Comparison of ENCODE assay signal across 30 cellular contexts in the genomic region with DNA sequence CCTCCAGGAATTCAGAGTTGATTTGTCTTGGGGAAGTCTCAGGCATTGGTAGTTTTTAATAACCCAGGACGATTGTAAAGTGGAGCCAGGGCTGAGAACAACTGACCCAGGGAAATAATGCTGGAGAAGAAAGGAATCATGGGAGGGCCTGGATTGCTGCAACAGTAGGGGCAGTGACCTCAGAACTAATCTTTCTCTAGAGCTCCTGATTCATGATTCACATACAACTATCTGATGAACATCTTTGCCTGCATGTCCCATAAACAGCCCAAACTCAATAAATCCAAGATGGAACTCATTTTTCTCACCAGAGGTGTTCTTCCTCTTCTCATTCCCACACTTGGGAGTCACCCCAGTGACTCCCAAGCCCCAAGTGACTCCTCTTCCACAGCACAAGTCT. TPM values are rescaled to one million over a fixed set of nuclear protein-coding genes. Genes with fewer than 3 reads are reported as not detected.
"Had no signal": no experiment of that assay in that cellular context is flagged by ENCODE, and none has a peak within 500 bp of the region (broad histone marks: within the 10 kb centered on the region; RNA-seq: fewer than 3 reads in every experiment).

No MANE protein-coding gene starts in this region.

- DNase-seq: hypothalamus; immature natural killer cell; islet precursor cell; left cardiac atrium; left lung; mesendoderm; naive B cell; natural killer cell; nephron progenitor cell; ovary; retina; right cardiac atrium; sigmoid colon; stimulated activated CD4-positive, alpha-beta T cell treated with anti-CD3 and anti-CD28 coated beads, Interleukin-1b, Interleukin-23, amount 100 ng/mL, for 48 hours; stimulated activated CD4-positive, alpha-beta T cell treated with anti-CD3 and anti-CD28 coated beads, Interleukin-2, amount 100 ng/mL, for 48 hours; stimulated activated CD4-positive, alpha-beta T cell treated with anti-CD3 and anti-CD28 coated beads, Interleukin-4, amount 100 ng/mL, for 4 hours; stimulated activated CD8-positive, alpha-beta memory T cell treated with anti-CD3 and anti-CD28 coated beads, Interleukin-4, amount 100 ng/mL, for 48 hours; stimulated activated naive CD4-positive, alpha-beta T cell treated with Interleukin-2 at 50 U/mL for 16 hours; stimulated activated naive CD8-positive, alpha-beta T cell treated with anti-CD3 and anti-CD28 coated beads, Interleukin-15, amount 100 ng/mL, for 72 hours; testis; thyroid gland; transverse colon; upper lobe of left lung had no signal

- H3K27me3 ChIP-seq: left lung, ovary, sigmoid colon, testis, thyroid gland, transverse colon, upper lobe of left lung, vagina had no signal

- ATAC-seq: left cardiac atrium; left lung; right cardiac atrium; stimulated activated naive CD8-positive, alpha-beta T cell treated with anti-CD3 and anti-CD28 coated beads, Interleukin-15, amount 100 ng/mL, for 72 hours had no signal

- H3K4me3 ChIP-seq: left lung, lung, neural progenitor cell, ovary, sigmoid colon, smooth muscle cell, testis, thyroid gland, transverse colon, upper lobe of left lung, vagina had no signal

- H3K36me3 ChIP-seq: left lung, neural progenitor cell, ovary, sigmoid colon, thyroid gland, transverse colon, upper lobe of left lung, vagina had no signal

RNA-seq across cellular contexts. Expression of gene HSD11B1, which starts 37.5 kb away (rescaled TPM):
- total RNA-seq: mesothelial cell of epicardium, natural killer cell, progenitor cell of endocrine pancreas, skeletal muscle tissue, smooth muscle cell had no signal
